1 cellular context compared by ENCODE assay signal in the genomic region with DNA sequence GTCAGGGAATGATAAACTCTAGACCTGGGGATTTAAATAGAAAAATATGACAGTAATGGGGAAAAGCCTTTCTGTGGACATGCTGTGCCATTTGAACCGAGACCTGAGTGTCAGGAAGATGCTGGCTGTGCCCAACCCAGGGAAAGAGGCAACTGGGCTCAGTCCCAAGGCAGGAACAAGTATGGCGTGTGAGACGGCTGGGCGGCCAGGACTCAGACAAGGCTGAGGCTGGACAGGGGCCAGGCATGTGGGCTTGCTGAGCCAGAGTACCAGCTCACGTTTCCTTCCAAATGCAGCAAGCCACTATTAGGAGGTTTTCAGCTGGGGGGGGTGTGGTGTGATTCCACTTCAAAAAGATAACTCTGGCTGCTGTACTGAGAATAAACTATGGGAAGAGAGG.
TF ChIP-seq lines count a peak whose summit lies in the region.

No MANE protein-coding gene starts in this region.

TF ChIP-seq in IMR-90, 13 proteins besides CTCF, POLR2A, EP300 and RAD21 (continued from another document):
- TF ChIP-seq, protein P1, sequence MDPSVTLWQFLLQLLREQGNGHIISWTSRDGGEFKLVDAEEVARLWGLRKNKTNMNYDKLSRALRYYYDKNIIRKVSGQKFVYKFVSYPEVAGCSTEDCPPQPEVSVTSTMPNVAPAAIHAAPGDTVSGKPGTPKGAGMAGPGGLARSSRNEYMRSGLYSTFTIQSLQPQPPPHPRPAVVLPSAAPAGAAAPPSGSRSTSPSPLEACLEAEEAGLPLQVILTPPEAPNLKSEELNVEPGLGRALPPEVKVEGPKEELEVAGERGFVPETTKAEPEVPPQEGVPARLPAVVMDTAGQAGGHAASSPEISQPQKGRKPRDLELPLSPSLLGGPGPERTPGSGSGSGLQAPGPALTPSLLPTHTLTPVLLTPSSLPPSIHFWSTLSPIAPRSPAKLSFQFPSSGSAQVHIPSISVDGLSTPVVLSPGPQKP (IDR thresholded peaks at IDR 0.05; ENCODE audit: borderline replicate concordance, low read depth, low read length): no peak
- TF ChIP-seq RFX5 (IDR thresholded peaks at IDR 0.05; ENCODE audit: low read depth, low read length) (no peak), CEBPB (IDR thresholded peaks at IDR 0.05; ENCODE audit: low read depth, low read length) (no peak), MXI1 (IDR thresholded peaks at IDR 0.05; ENCODE audit: borderline replicate concordance, low read depth, low read length) (no peak), RCOR1 (IDR thresholded peaks at IDR 0.05; ENCODE audit: insufficient replicate concordance, low read length) (no peak), MAZ (IDR thresholded peaks at IDR 0.05; ENCODE audit: borderline replicate concordance, low read depth, low read length) (no peak)
